In the genomic region with DNA sequence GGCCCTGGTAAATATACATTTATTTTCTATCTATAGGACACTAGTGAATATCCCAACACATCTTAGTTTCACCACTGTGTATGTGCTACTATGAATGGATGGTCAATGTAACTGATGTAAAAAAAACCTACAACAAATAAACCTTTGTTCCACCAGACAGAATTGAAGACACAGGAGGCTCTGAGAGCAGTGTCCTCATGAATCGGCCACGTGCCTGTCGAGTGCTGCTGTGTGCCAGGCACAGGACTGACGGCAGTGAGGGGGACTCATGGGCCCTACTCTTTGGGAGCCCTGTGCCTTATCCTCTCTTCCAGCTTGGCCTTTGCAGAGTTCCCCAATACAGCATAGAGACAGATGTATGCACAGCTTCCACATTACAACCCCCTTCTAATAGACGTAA, we compare ENCODE assay signal across 32 cellular contexts. TPM values are rescaled to one million over a fixed set of nuclear protein-coding genes. Genes with fewer than 3 reads are reported as not detected.
DNase-seq lines count a peak whose midpoint lies in the region; ATAC-seq and FAIRE-seq lines count a peak whose summit lies in the region.
"Had no signal": no experiment of that assay in that cellular context is flagged by ENCODE, and none has a peak within 500 bp of the region (broad histone marks: within the 10 kb centered on the region; RNA-seq: fewer than 3 reads in every experiment).

No MANE protein-coding gene starts in this region.

- H3K36me3 Mint-ChIP-seq in activated T-cell treated with anti-CD3 and anti-CD28 coated beads, Interleukin-2, amount 50 U/mL, for 72 hours (ENCODE audit: insufficient read depth in 2 of 2) = peaks cover 0 to 8% of the 10 kb centered on the region in 2 donors

- no peak for DNase-seq in activated T-cell treated with anti-CD3 and anti-CD28 coated beads, Interleukin-2, amount 50 U/mL, for 72 hours
- DNase-seq in activated T-cell treated with anti-CD3 and anti-CD28 coated beads, Interleukin-2, amount 50 U/mL, for 1 hour = no peak
- no peak for DNase-seq in frontal cortex (ENCODE audit: low spot score in 2 of 2)
- peak in 54 of 56 donors; percentile 18 to 92 (median 77) for DNase-seq in nucleus accumbens (lab: John Stamatoyannopoulos, UW)
- no peak for DNase-seq in DMS79 (lab: John Stamatoyannopoulos, UW)
- no peak for DNase-seq in amniotic stem cell (lab: John Stamatoyannopoulos, UW)
- DNase-seq: activated CD4-positive, alpha-beta T cell treated with anti-CD3 and anti-CD28 coated beads, Interleukin-2, amount 10 ng/mL, durations not matched to agents 7 days and 5 days; activated naive CD4-positive, alpha-beta T cell treated with anti-CD3 and anti-CD28 coated beads for 36 hours; adrenal gland; CD4-positive, CD25-positive, alpha-beta regulatory T cell; effector memory CD8-positive, alpha-beta T cell; foreskin fibroblast; IMR-90; left ventricle myocardium superior; naive thymus-derived CD8-positive, alpha-beta T cell; NCI-H1048; NCI-H1694 treated with DMSO at 0.1 percent for 48 hours; NCI-H2171; NCI-H524; spleen; thyroid gland had no signal

- H3K27me3 Mint-ChIP-seq in activated T-cell treated with anti-CD3 and anti-CD28 coated beads, Interleukin-2, amount 50 U/mL, for 72 hours (ENCODE audit: low read depth) = no peaks in the 10 kb centered on the region
- H3K27me3 Mint-ChIP-seq: activated CD4-positive, alpha-beta T cell treated with anti-CD3 and anti-CD28 coated beads, Interleukin-2, amount 10 ng/mL, durations not matched to agents 7 days and 5 days; CD4-positive, CD25-positive, alpha-beta regulatory T cell; effector memory CD8-positive, alpha-beta T cell; naive thymus-derived CD8-positive, alpha-beta T cell had no signal

- H3K9me3 Mint-ChIP-seq in activated T-cell treated with anti-CD3 and anti-CD28 coated beads, Interleukin-2, amount 50 U/mL, for 72 hours = no peaks in the 10 kb centered on the region
- H3K9me3 Mint-ChIP-seq: activated CD4-positive, alpha-beta T cell treated with anti-CD3 and anti-CD28 coated beads, Interleukin-2, amount 10 ng/mL, durations not matched to agents 7 days and 5 days; activated naive CD4-positive, alpha-beta T cell treated with anti-CD3 and anti-CD28 coated beads for 36 hours; CD4-positive, CD25-positive, alpha-beta regulatory T cell; effector memory CD8-positive, alpha-beta T cell; mesothelial cell of epicardium; naive thymus-derived CD8-positive, alpha-beta T cell; T-helper 2 cell treated with Interferon-gamma antibody and Interleukin-4, amounts not matched to agents 5 μg/mL and 100 μg/mL, for 36 hours had no signal

- no peak for ATAC-seq in activated T-cell treated with anti-CD3 and anti-CD28 coated beads, Interleukin-2, amount 50 U/mL, for 72 hours (replicated peaks in 1 of 2)
- no peak for ATAC-seq in HG02798 (IDR thresholded peaks at IDR 0.05; ENCODE audit: poor library complexity, unreplicated experiment)
- ATAC-seq: effector memory CD8-positive, alpha-beta T cell; left ventricle myocardium superior; naive thymus-derived CD8-positive, alpha-beta T cell had no signal

- FAIRE-seq in frontal cortex (lab: Jason Lieb, UNC) = peak; percentile 90
- FAIRE-seq: GM12891, islet of Langerhans had no signal

- H3K27ac ChIP-seq in temporal lobe (ENCODE audit: low read depth, low read length) = peak overlapping the region; percentile 99
- H3K27ac ChIP-seq: 22Rv1, adrenal gland, breast epithelium, coronary artery, right atrium auricular region, spleen, thyroid gland, vagina had no signal

- H3K4me3 Mint-ChIP-seq in activated T-cell treated with anti-CD3 and anti-CD28 coated beads, Interleukin-2, amount 50 U/mL, for 72 hours = no peak overlapping the region
- H3K4me3 Mint-ChIP-seq: activated CD4-positive, alpha-beta T cell treated with anti-CD3 and anti-CD28 coated beads, Interleukin-2, amount 10 ng/mL, durations not matched to agents 7 days and 5 days; activated naive CD4-positive, alpha-beta T cell treated with anti-CD3 and anti-CD28 coated beads for 36 hours; CD4-positive, CD25-positive, alpha-beta regulatory T cell; effector memory CD8-positive, alpha-beta T cell; mesothelial cell of epicardium; naive thymus-derived CD8-positive, alpha-beta T cell; T-helper 2 cell treated with Interferon-gamma antibody and Interleukin-4, amounts not matched to agents 5 μg/mL and 100 μg/mL, for 36 hours had no signal

- H3K4me1 Mint-ChIP-seq in activated T-cell treated with anti-CD3 and anti-CD28 coated beads, Interleukin-2, amount 50 U/mL, for 72 hours (ENCODE audit: low read depth) = no peaks in the 10 kb centered on the region
- H3K4me1 Mint-ChIP-seq: activated CD4-positive, alpha-beta T cell treated with anti-CD3 and anti-CD28 coated beads, Interleukin-2, amount 10 ng/mL, durations not matched to agents 7 days and 5 days; CD4-positive, CD25-positive, alpha-beta regulatory T cell; mesothelial cell of epicardium; naive thymus-derived CD8-positive, alpha-beta T cell had no signal

- peak overlapping the region; percentile 75 for H3K27ac Mint-ChIP-seq in activated T-cell treated with anti-CD3 and anti-CD28 coated beads, Interleukin-2, amount 50 U/mL, for 72 hours
- H3K27ac Mint-ChIP-seq: activated CD4-positive, alpha-beta T cell treated with anti-CD3 and anti-CD28 coated beads, Interleukin-2, amount 10 ng/mL, durations not matched to agents 7 days and 5 days; activated naive CD4-positive, alpha-beta T cell treated with anti-CD3 and anti-CD28 coated beads for 36 hours; mesothelial cell of epicardium; T-helper 2 cell treated with Interferon-gamma antibody and Interleukin-4, amounts not matched to agents 5 μg/mL and 100 μg/mL, for 36 hours had no signal

RNA-seq across cellular contexts. Expression of gene CINP, which starts 18.2 kb away (rescaled TPM):
- 10 to 100 TPM; 40.6 to 43.0 TPM for total RNA-seq in activated T-cell treated with anti-CD3 and anti-CD28 coated beads, Interleukin-2, amount 50 U/mL, for 72 hours
- total RNA-seq in frontal cortex (24.9 TPM), temporal lobe (27.8 TPM)

RNA-seq across cellular contexts. Expression of gene TECPR2, which starts 18.3 kb away (rescaled TPM):
- 1 to 10 TPM; 8.7 to 9.7 TPM for total RNA-seq in activated T-cell treated with anti-CD3 and anti-CD28 coated beads, Interleukin-2, amount 50 U/mL, for 72 hours
- total RNA-seq in frontal cortex (8.6 TPM), temporal lobe (18.4 TPM)

RNA-seq across cellular contexts. Expression of gene ZNF839, which starts 24.9 kb away (rescaled TPM):
- 10 to 100 TPM; 18.1 to 21.5 TPM for total RNA-seq in activated T-cell treated with anti-CD3 and anti-CD28 coated beads, Interleukin-2, amount 50 U/mL, for 72 hours
- total RNA-seq in frontal cortex (12.6 TPM), temporal lobe (6.9 TPM)

RNA-seq across cellular contexts. Expression of gene MOK, which starts 39.5 kb away (rescaled TPM):
- total RNA-seq in activated T-cell treated with anti-CD3 and anti-CD28 coated beads, Interleukin-2, amount 50 U/mL, for 72 hours = 1 to 10 TPM; 2.8 to 5.7 TPM
- total RNA-seq in frontal cortex (26.5 TPM), temporal lobe (22.9 TPM)

Comparison
In these comparisons a context has a peak if more than half of its experiments do, and no peak if none do; other contexts are left out.
1. DNase-seq: peak in nucleus accumbens (54 of 56); none in activated T-cell treated with anti-CD3 and anti-CD28 coated beads, Interleukin-2, amount 50 U/mL, for 72 hours (0 of 2), activated T-cell treated with anti-CD3 and anti-CD28 coated beads, Interleukin-2, amount 50 U/mL, for 1 hour (single experiment), frontal cortex (0 of 2), DMS79 (single experiment) and amniotic stem cell (single experiment).